ENCODE assay signal across 8 cellular contexts in genomic region chr2:169732583-169733358, GRCh38. TPM values are rescaled to one million over a fixed set of nuclear protein-coding genes. Genes with fewer than 3 reads are reported as not detected.
DNase-seq lines count a peak whose midpoint lies in the region; ATAC-seq and TF ChIP-seq lines count a peak whose summit lies in the region.

No MANE protein-coding gene starts in this region.

- 50% methylated on average over 13 of the region's 13 CpGs for WGBS in prostate gland

- H3K9me3 ChIP-seq in prostate gland = no peaks in the 10 kb centered on the region

- H3K27me3 ChIP-seq in prostate gland (replicated peaks; ENCODE audit: insufficient read depth) = no peaks in the 10 kb centered on the region

- DNase-seq in SKM-1 (lab: John Stamatoyannopoulos, UW; ENCODE audit: unreplicated experiment) (peak; percentile 27), foreskin fibroblast (no peak), prostate gland (ENCODE audit: low spot score) (no peak), NCI-H1694 (lab: John Stamatoyannopoulos, UW) (no peak)
- DNase-seq in activated CD4-positive, CD25-positive, alpha-beta regulatory T cell treated with anti-CD3 and anti-CD28 coated beads, Interleukin-2, amount 50 U/mL, for 72 hours = no peak
- DNase-seq in NK-92 treated with Interleukin-12 subunit alpha and Interleukin-12 subunit beta, amount 100 ng/mL, for 24 hours (lab: John Stamatoyannopoulos, UW) = no peak

- ATAC-seq in GM21723 (IDR thresholded peaks at IDR 0.05; ENCODE audit: unreplicated experiment) = peak; percentile 1
- ATAC-seq in HG02852 (IDR thresholded peaks at IDR 0.05; ENCODE audit: unreplicated experiment) = no peak

- intact Hi-C loops in prostate gland (cut with DNase I) = no loop called here

- TF ChIP-seq POLR2A in prostate gland (IDR thresholded peaks at IDR 0.05) = no peak

- H3K4me1 ChIP-seq in prostate gland (replicated peaks) = peaks cover 2% of the 10 kb centered on the region

- peak overlapping the region; percentile 53 to 58 for H3K27ac ChIP-seq in prostate gland

- H3K4me3 ChIP-seq in foreskin fibroblast (ENCODE audit: low read depth in 1 of 2, low read length in 2 of 2) (peak overlapping the region; percentile 59 to 65), prostate gland (peak overlapping the region; percentile 68 to 74)

- H3K36me3 ChIP-seq in prostate gland = no peaks in the 10 kb centered on the region

- no peak for TF ChIP-seq CTCF in foreskin fibroblast (IDR thresholded peaks at IDR 0.05; ENCODE audit: low read depth, low read length)
- no peak for TF ChIP-seq CTCF in prostate gland (IDR thresholded peaks at IDR 0.05)

RNA-seq across cellular contexts. Expression of gene KLHL23, which starts 0.9 kb away (rescaled TPM):
- total RNA-seq in prostate gland = 10 to 100 TPM; 15.8 to 22.8 TPM

RNA-seq across cellular contexts. Expression of gene PHOSPHO2, which starts 38.5 kb away (rescaled TPM):
- total RNA-seq in prostate gland = 10 to 100 TPM; 11.9 to 17.4 TPM

RNA-seq across cellular contexts. Expression of gene CFAP210, which starts 38.6 kb away (rescaled TPM):
- total RNA-seq in prostate gland = 1 to 10 TPM in 1 of 2 donors, under 1 TPM in 1; 0.27 to 1.0 TPM
